22 cellular contexts compared by ENCODE assay signal in the genomic region with DNA sequence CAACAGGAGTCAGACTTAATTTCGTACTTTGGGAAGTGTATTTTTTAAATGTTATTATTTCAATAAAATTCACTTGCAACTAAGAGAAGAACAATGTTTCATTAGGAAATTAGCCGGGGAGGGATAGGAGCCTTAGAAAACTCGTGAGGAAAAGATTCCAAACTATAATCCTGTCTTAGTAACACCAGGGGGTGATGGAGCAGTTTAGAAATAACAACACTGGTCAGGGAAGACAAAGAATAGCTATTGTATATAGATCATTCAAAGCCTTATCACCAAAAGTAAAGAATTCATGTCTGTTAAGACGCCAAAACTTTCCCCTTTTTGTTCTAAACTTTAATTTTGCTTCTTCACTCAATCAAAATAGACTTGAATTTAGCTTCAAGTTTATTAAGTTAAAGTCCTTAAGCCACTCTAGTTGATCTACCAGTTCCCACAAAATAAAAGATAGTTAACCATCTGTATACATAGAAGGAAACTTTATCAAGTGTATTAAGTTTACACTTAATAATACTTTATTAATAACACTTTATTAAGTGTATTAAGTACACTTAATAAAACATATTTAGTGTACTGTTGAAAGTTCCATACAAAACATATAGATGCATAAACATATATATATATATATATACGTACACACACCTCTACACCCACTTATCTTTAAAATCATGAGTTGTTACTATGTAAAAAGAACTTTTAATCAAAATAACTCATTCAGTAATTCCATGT.
DNase-seq lines count a peak whose midpoint lies in the region; FAIRE-seq and TF ChIP-seq lines count a peak whose summit lies in the region.
"Had no signal": no experiment of that assay in that cellular context is flagged by ENCODE, and none has a peak within 500 bp of the region (broad histone marks: within the 10 kb centered on the region; RNA-seq: fewer than 3 reads in every experiment).

No MANE protein-coding gene starts in this region.

- H3K27me3 ChIP-seq in neuronal stem cell (ENCODE audit: control insufficient read depth in 3 of 3, insufficient read depth in 3 of 3, low read depth in 1 of 3, low read length in 3 of 3) (no peaks in the 10 kb centered on the region), prostate gland (replicated peaks; ENCODE audit: insufficient read depth) (no peaks in the 10 kb centered on the region)

- H3K9me3 Mint-ChIP-seq in activated T-cell treated with anti-CD3 and anti-CD28 coated beads, Interleukin-2, amount 50 U/mL, for 24 hours = no peaks in the 10 kb centered on the region
- H3K9me3 Mint-ChIP-seq: CD4-positive, alpha-beta memory T cell; GM23338 had no signal

- TF ChIP-seq POLR2A in prostate gland (IDR thresholded peaks at IDR 0.05) = no peak

- H2AFZ ChIP-seq in neuronal stem cell (ENCODE audit: low read length) = peak overlapping the region; percentile 15
- H2AFZ ChIP-seq: GM23338 had no signal

- H3K27me3 Mint-ChIP-seq in activated T-cell treated with anti-CD3 and anti-CD28 coated beads, Interleukin-2, amount 50 U/mL, for 24 hours = no peaks in the 10 kb centered on the region
- H3K27me3 Mint-ChIP-seq: CD4-positive, alpha-beta memory T cell had no signal

- H4K91ac ChIP-seq in neuronal stem cell (ENCODE audit: low read depth, low read length, poor library complexity) = no peak overlapping the region

- no peak overlapping the region for H3K14ac ChIP-seq in neuronal stem cell (ENCODE audit: low read length)

- H3K36me3 ChIP-seq in neuronal stem cell (replicated peaks in 1 of 2; ENCODE audit: control insufficient read depth in 2 of 2, insufficient read depth in 2 of 2, low read length in 2 of 2) (no peaks in the 10 kb centered on the region), prostate gland (no peaks in the 10 kb centered on the region)

- no peak overlapping the region for H2BK120ac ChIP-seq in neuronal stem cell (ENCODE audit: low read depth, low read length)

- H3K4me1 Mint-ChIP-seq in activated T-cell treated with anti-CD3 and anti-CD28 coated beads, Interleukin-2, amount 50 U/mL, for 24 hours (ENCODE audit: low read depth) = peaks cover 2% of the 10 kb centered on the region

- no peaks in the 10 kb centered on the region for H3K79me1 ChIP-seq in neuronal stem cell (ENCODE audit: low read depth, low read length)

- H2BK5ac ChIP-seq in neuronal stem cell (ENCODE audit: low read length) = no peak overlapping the region

- TF ChIP-seq CTCF in prostate gland (IDR thresholded peaks at IDR 0.05) = no peak

- H2BK12ac ChIP-seq in neuronal stem cell (ENCODE audit: low read length) = no peak overlapping the region

- no peak overlapping the region for H2AK5ac ChIP-seq in neuronal stem cell (ENCODE audit: low read depth, low read length)

- H3K27ac Mint-ChIP-seq in activated T-cell treated with anti-CD3 and anti-CD28 coated beads, Interleukin-2, amount 50 U/mL, for 24 hours = peak overlapping the region; percentile 17
- H3K27ac Mint-ChIP-seq: GM23338 had no signal

- no peak overlapping the region for H3K4me2 ChIP-seq in neuronal stem cell (ENCODE audit: insufficient read depth, low read length, poor library complexity, severe bottlenecking)
- H3K4me2 ChIP-seq: A549, GM23338 had no signal

- peaks cover 71% of the 10 kb centered on the region for H3K36me3 Mint-ChIP-seq in activated T-cell treated with anti-CD3 and anti-CD28 coated beads, Interleukin-2, amount 50 U/mL, for 24 hours (ENCODE audit: low read depth)

- no peak overlapping the region for H3K4ac ChIP-seq in neuronal stem cell (ENCODE audit: low read length)

- no CpG with 5 or more reads among the region's 5 CpGs for WGBS in neuronal stem cell (ENCODE audit: extremely low coverage in 2 of 2, insufficient read length in 2 of 2, insufficient replicate concordance in 1 of 2), 2 donors
- 79% methylated on average over 5 of the region's 5 CpGs for WGBS in prostate gland

- H3K4me3 Mint-ChIP-seq in activated T-cell treated with anti-CD3 and anti-CD28 coated beads, Interleukin-2, amount 50 U/mL, for 24 hours = no peak overlapping the region
- H3K4me3 Mint-ChIP-seq: CD4-positive, alpha-beta memory T cell; GM23338 had no signal

- H3K23ac ChIP-seq in neuronal stem cell (ENCODE audit: low read depth, low read length, poor library complexity) = no peak overlapping the region

- H2BK15ac ChIP-seq in neuronal stem cell (ENCODE audit: low read length) = no peak overlapping the region

- H3K4me1 ChIP-seq in neuronal stem cell (ENCODE audit: control insufficient read depth in 2 of 2, insufficient read depth in 1 of 2, low read depth in 1 of 2, low read length in 2 of 2) (peaks cover 0 to 8% of the 10 kb centered on the region in 2 donors), prostate gland (replicated peaks) (no peaks in the 10 kb centered on the region)
- H3K4me1 ChIP-seq: A549 had no signal

- no peak overlapping the region for H3K9ac ChIP-seq in neuronal stem cell (ENCODE audit: low read depth, low read length, poor library complexity)

- intact Hi-C loops in prostate gland (cut with DNase I) = no loop called here

- no peak overlapping the region for H3K4me3 ChIP-seq in neuronal stem cell (ENCODE audit: low read length in 2 of 2)
- H3K4me3 ChIP-seq in prostate gland = no peak overlapping the region
- H3K4me3 ChIP-seq: A549, GM23338 had no signal

- FAIRE-seq in frontal cortex (lab: Jason Lieb, UNC) = peak; percentile 54
- FAIRE-seq: A549, GM18507, H54, HTR-8/SVneo had no signal

- H3K27ac ChIP-seq in neuronal stem cell (replicated peaks; ENCODE audit: low read length) = peak overlapping the region; percentile 4
- H3K27ac ChIP-seq in temporal lobe (ENCODE audit: low read depth, low read length) = peak overlapping the region; percentile 1
- H3K27ac ChIP-seq in prostate gland = no peak overlapping the region
- H3K27ac ChIP-seq: 22Rv1, A549, C4-2B, HL-60 had no signal

- no peak overlapping the region for H4K8ac ChIP-seq in neuronal stem cell (ENCODE audit: low read depth, low read length)

- no peaks in the 10 kb centered on the region for H3K9me3 ChIP-seq in neuronal stem cell (replicated peaks in 1 of 2; ENCODE audit: control insufficient read depth in 2 of 2, insufficient read depth in 1 of 2, low read depth in 1 of 2, low read length in 2 of 2)
- no peaks in the 10 kb centered on the region for H3K9me3 ChIP-seq in prostate gland
- H3K9me3 ChIP-seq: A549 had no signal

- no peak overlapping the region for H3K18ac ChIP-seq in neuronal stem cell (ENCODE audit: low read length)

- no peak for DNase-seq in activated T-cell treated with anti-CD3 and anti-CD28 coated beads, Interleukin-2, amount 50 U/mL, for 24 hours
- no peak for DNase-seq in activated T-cell treated with anti-CD3 and anti-CD28 coated beads, Interleukin-2, amount 50 U/mL, for 48 hours
- DNase-seq in frontal cortex (ENCODE audit: low spot score in 2 of 2) (no peak), neuronal stem cell (ENCODE audit: low spot score) (peak; percentile 23), prostate gland (ENCODE audit: low spot score) (no peak), amniotic stem cell (lab: John Stamatoyannopoulos, UW) (no peak)
- DNase-seq in stimulated activated CD4-positive, alpha-beta T cell treated with anti-CD3 and anti-CD28 coated beads, Interleukin-1b, Interleukin-23, amount 100 ng/mL, for 48 hours = no peak
- DNase-seq: AML-193; CD4-positive, alpha-beta memory T cell; DMS153; DMS79; GDM1; HCEC 1CT had no signal

Comparison
In these comparisons a context has a peak if more than half of its experiments do, and no peak if none do; other contexts are left out.
1. H3K27ac ChIP-seq: peak in neuronal stem cell (single experiment) and temporal lobe (single experiment); none in prostate gland (0 of 2).